In genomic region chr7:3168869-3169268, GRCh38 we compare ENCODE assay signal across 22 cellular contexts.
"Had no signal": no experiment of that assay in that cellular context is flagged by ENCODE, and none has a peak within 500 bp of the region (broad histone marks: within the 10 kb centered on the region; RNA-seq: fewer than 3 reads in every experiment).

No MANE protein-coding gene starts in this region.

- H3K36me3 ChIP-seq: cardiac muscle cell, thyroid gland had no signal

- H3K9me3 Mint-ChIP-seq: activated naive CD4-positive, alpha-beta T cell treated with anti-CD3 and anti-CD28 coated beads, Interleukin-2, amount 50 U/mL, for 24 hours had no signal

- H3K9me3 ChIP-seq: body of pancreas, thyroid gland had no signal

- H3K36me3 Mint-ChIP-seq: activated naive CD4-positive, alpha-beta T cell treated with anti-CD3 and anti-CD28 coated beads, Interleukin-2, amount 50 U/mL, for 24 hours; T-cell had no signal

- H3K4me3 ChIP-seq: body of pancreas, cardiac muscle cell, thyroid gland had no signal

- DNase-seq: activated CD4-positive, alpha-beta T cell treated with anti-CD3 and anti-CD28 coated beads for 1 hour; activated CD4-positive, alpha-beta T cell treated with anti-CD3 and anti-CD28 coated beads, Interleukin-2, amount 50 U/mL, for 1 hour; activated CD8-positive, alpha-beta T cell treated with anti-CD3 and anti-CD28 coated beads, Interleukin-2, amount 10 ng/mL, durations not matched to agents 7 days and 5 days; activated gamma-delta T cell treated with Interleukin-2 at 50 U/mL for 16 hours; activated T-cell treated with anti-CD3 and anti-CD28 coated beads, Interleukin-2, amount 50 U/mL, for 1 hour; anterior cingulate cortex; effector CD4-positive, alpha-beta T cell; erythroblast; foreskin fibroblast; kidney glomerular epithelial cell; midbrain; nephron progenitor cell; occipital lobe; stimulated activated CD4-positive, alpha-beta T cell treated with anti-CD3 and anti-CD28 coated beads, Interleukin-4, amount 100 ng/mL, for 1 hour; stimulated activated naive CD8-positive, alpha-beta T cell treated with anti-CD3 and anti-CD28 coated beads, Interleukin-15, Interleukin-2, amounts not matched to agents 100 U/mL and 50 U/mL, for 24 hours; T-cell; thyroid gland had no signal

- H3K4me1 Mint-ChIP-seq: activated naive CD4-positive, alpha-beta T cell treated with anti-CD3 and anti-CD28 coated beads, Interleukin-2, amount 50 U/mL, for 24 hours; T-cell had no signal

- H3K27ac ChIP-seq: cardiac muscle cell, thyroid gland had no signal

- H3K4me3 Mint-ChIP-seq: activated CD8-positive, alpha-beta T cell treated with anti-CD3 and anti-CD28 coated beads, Interleukin-2, amount 10 ng/mL, durations not matched to agents 7 days and 5 days; activated naive CD4-positive, alpha-beta T cell treated with anti-CD3 and anti-CD28 coated beads, Interleukin-2, amount 50 U/mL, for 24 hours; dendritic cell treated with granulocyte-macrophage colony-stimulating factor and Interleukin-4, amounts not matched to agents 40 ng/mL and 50 ng/mL, for 4 days; nephron progenitor cell had no signal

- H3K27me3 ChIP-seq: body of pancreas, cardiac muscle cell, thyroid gland had no signal

- H3K4me1 ChIP-seq: thyroid gland had no signal

- H3K27ac Mint-ChIP-seq: activated CD8-positive, alpha-beta T cell treated with anti-CD3 and anti-CD28 coated beads, Interleukin-2, amount 10 ng/mL, durations not matched to agents 7 days and 5 days; activated naive CD4-positive, alpha-beta T cell treated with anti-CD3 and anti-CD28 coated beads, Interleukin-2, amount 50 U/mL, for 24 hours; dendritic cell treated with granulocyte-macrophage colony-stimulating factor and Interleukin-4, amounts not matched to agents 40 ng/mL and 50 ng/mL, for 4 days; nephron progenitor cell; T-cell had no signal

- ATAC-seq: activated CD8-positive, alpha-beta T cell treated with anti-CD3 and anti-CD28 coated beads, Interleukin-2, amount 10 ng/mL, durations not matched to agents 7 days and 5 days; body of pancreas; sciatic nerve; stimulated activated naive CD8-positive, alpha-beta T cell treated with anti-CD3 and anti-CD28 coated beads, Interleukin-15, Interleukin-2, amounts not matched to agents 100 U/mL and 50 U/mL, for 24 hours; T-cell had no signal
